In genomic region chr11:126103150-126103549, GRCh38 we compare ENCODE assay signal across 12 cellular contexts.
"Had no signal": no experiment of that assay in that cellular context is flagged by ENCODE, and none has a peak within 500 bp of the region (broad histone marks: within the 10 kb centered on the region; RNA-seq: fewer than 3 reads in every experiment).

No MANE protein-coding gene starts in this region.

- H3K27ac ChIP-seq: foreskin keratinocyte had no signal

- ATAC-seq: activated T-cell treated with anti-CD3 and anti-CD28 coated beads, Interleukin-2, amount 50 U/mL, for 72 hours; foreskin keratinocyte; stimulated activated naive B cell treated with anti-CD40 and anti-IgM and Interleukin-4, amounts not matched to agents 10 μg/mL and 1 μg/mL and 100 μg/mL, for 72 hours had no signal

- H3K4me3 ChIP-seq: body of pancreas, pancreas had no signal

- H3K4me1 ChIP-seq: foreskin keratinocyte had no signal

- H3K27me3 ChIP-seq: body of pancreas, pancreas had no signal

- DNase-seq: activated CD4-positive, alpha-beta T cell treated with anti-CD3 and anti-CD28 coated beads, Interleukin-2, amount 10 ng/mL, durations not matched to agents 7 days and 5 days; activated CD8-positive, alpha-beta memory T cell treated with anti-CD3 and anti-CD28 coated beads, Interleukin-2, amount 50 U/mL, for 48 hours; activated gamma-delta T cell treated with Interleukin-2 at 50 U/mL for 16 hours; activated T-cell treated with anti-CD3 and anti-CD28 coated beads, Interleukin-2, amount 50 U/mL, for 72 hours; cortex of kidney; effector CD4-positive, alpha-beta T cell; foreskin keratinocyte; stimulated activated CD4-positive, alpha-beta T cell treated with anti-CD3 and anti-CD28 coated beads, Interleukin-2, amount 100 ng/mL, for 48 hours; stimulated activated naive B cell treated with anti-CD40 and anti-IgM and Interleukin-4, amounts not matched to agents 10 μg/mL and 1 μg/mL and 100 μg/mL, for 72 hours; trophoblast cell had no signal

- H3K36me3 ChIP-seq: pancreas had no signal

- H3K9me3 ChIP-seq: body of pancreas, pancreas had no signal
